ENCODE assay signal across 29 cellular contexts in genomic region chr11:5288108-5288911, GRCh38. TPM values are rescaled to one million over a fixed set of nuclear protein-coding genes. Genes with fewer than 3 reads are reported as not detected.
DNase-seq lines count a peak whose midpoint lies in the region; TF ChIP-seq lines count a peak whose summit lies in the region.
"Had no signal": no experiment of that assay in that cellular context is flagged by ENCODE, and none has a peak within 500 bp of the region (broad histone marks: within the 10 kb centered on the region; RNA-seq: fewer than 3 reads in every experiment).

No MANE protein-coding gene starts in this region.

- no peak for TF ChIP-seq CTCF in adrenal gland (IDR thresholded peaks at IDR 0.05)
- TF ChIP-seq CTCF in fibroblast of pulmonary artery (IDR thresholded peaks at IDR 0.05; ENCODE audit: low read length, missing control alignments) = no peak
- TF ChIP-seq CTCF in nephron progenitor cell (IDR thresholded peaks at IDR 0.05) = no peak

- no peaks in the 10 kb centered on the region for H3K4me1 Mint-ChIP-seq in nephron progenitor cell
- H3K4me1 Mint-ChIP-seq: WTC11 had no signal

- H3K27ac ChIP-seq in adrenal gland = no peak overlapping the region
- H3K27ac ChIP-seq: BLaER1 treated with 17β-estradiol and CSF1 and Interleukin-3, amounts not matched to agents 10 nM and 100 nM; PC-9; right atrium auricular region; vagina had no signal

- TF ChIP-seq POLR2A in adrenal gland (IDR thresholded peaks at IDR 0.05) = no peak

- no peak overlapping the region for H3K4me3 ChIP-seq in adrenal gland
- H3K4me3 ChIP-seq in fibroblast of pulmonary artery (replicated peaks; ENCODE audit: low read depth, low read length) = no peak overlapping the region
- no peak overlapping the region for H3K4me3 ChIP-seq in H7 (ENCODE audit: insufficient read depth, low read depth, low read length)
- H3K4me3 ChIP-seq: BLaER1 treated with 17β-estradiol and CSF1 and Interleukin-3, amounts not matched to agents 10 nM and 100 nM; lung; PC-9; right atrium auricular region; vagina had no signal

- 70 to 74% (median 73%) methylated on average over 7 of the region's 7 CpGs for WGBS in adrenal gland, 4 donors

- H3K27me3 ChIP-seq in adrenal gland (no peaks in the 10 kb centered on the region), H7 (ENCODE audit: control insufficient read depth, insufficient read depth, low read length) (no peaks in the 10 kb centered on the region)
- H3K27me3 ChIP-seq: BLaER1 treated with 17β-estradiol and CSF1 and Interleukin-3, amounts not matched to agents 10 nM and 100 nM; right atrium auricular region; vagina had no signal

- no peaks in the 10 kb centered on the region for H3K36me3 ChIP-seq in adrenal gland (replicated peaks in 1 of 2)
- no peaks in the 10 kb centered on the region for H3K36me3 ChIP-seq in H7 (replicated peaks; ENCODE audit: control insufficient read depth, insufficient read depth, low read length)
- H3K36me3 ChIP-seq: BLaER1 treated with 17β-estradiol and CSF1 and Interleukin-3, amounts not matched to agents 10 nM and 100 nM; right atrium auricular region; vagina had no signal

- H3K4me1 ChIP-seq in adrenal gland (replicated peaks in 1 of 2) = no peaks in the 10 kb centered on the region
- H3K4me1 ChIP-seq: right atrium auricular region, vagina had no signal

- no peaks in the 10 kb centered on the region for H3K36me3 Mint-ChIP-seq in nephron progenitor cell (ENCODE audit: low read depth)
- H3K36me3 Mint-ChIP-seq: WTC11 had no signal

- H3K27me3 Mint-ChIP-seq in nephron progenitor cell (ENCODE audit: low read depth, poor library complexity) = peaks cover 7% of the 10 kb centered on the region

- H3K9me3 Mint-ChIP-seq in nephron progenitor cell = no peaks in the 10 kb centered on the region
- H3K9me3 Mint-ChIP-seq: activated CD8-positive, alpha-beta T cell treated with anti-CD3 and anti-CD28 coated beads for 36 hours had no signal

- DNase-seq in A172 (ENCODE audit: low spot score) = peak; percentile 17
- peak; percentile 52 for DNase-seq in M059J (ENCODE audit: low read depth)
- peak in 5 of 7 donors; percentile 16 to 47 (median 18) for DNase-seq in adrenal gland
- peak; percentile 18 for DNase-seq in fibroblast of pulmonary artery (ENCODE audit: low read depth)
- no peak for DNase-seq in NCI-H524 treated with DMSO at 0.1 percent for 48 hours (lab: John Stamatoyannopoulos, UW)
- no peak for DNase-seq in DMS53 treated with DMSO at 0.1 percent for 48 hours (lab: John Stamatoyannopoulos, UW; ENCODE audit: unreplicated experiment)
- no peak for DNase-seq in H7
- DNase-seq in nephron progenitor cell = no peak
- DNase-seq: 8988T; activated CD8-positive, alpha-beta T cell treated with anti-CD3 and anti-CD28 coated beads for 36 hours; activated naive CD4-positive, alpha-beta T cell; anterior cingulate cortex; cerebellar nuclear complex; DMS 273 treated with DMSO at 0.1 percent for 48 hours; effector CD4-positive, alpha-beta T cell; hippocampal formation; NCI-H1694; NCI-H2171 treated with DMSO at 0.1 percent for 48 hours; occipital lobe; PC-9; SIG-M5; stimulated activated CD8-positive, alpha-beta memory T cell treated with anti-CD3 and anti-CD28 coated beads, Interleukin-4, amount 100 ng/mL, for 48 hours; T-helper 1 cell had no signal

- intact Hi-C loops in adrenal gland (cut with DNase I) = no loop called here

- H3K9me3 ChIP-seq in adrenal gland (replicated peaks in 1 of 3) = no peaks in the 10 kb centered on the region
- H3K9me3 ChIP-seq: BLaER1 treated with 17β-estradiol and CSF1 and Interleukin-3, amounts not matched to agents 10 nM and 100 nM; right atrium auricular region; vagina had no signal

- H3K4me3 Mint-ChIP-seq in nephron progenitor cell = no peak overlapping the region
- H3K4me3 Mint-ChIP-seq: activated CD8-positive, alpha-beta T cell treated with anti-CD3 and anti-CD28 coated beads for 36 hours; WTC11 had no signal

- H3K27ac Mint-ChIP-seq in nephron progenitor cell = no peak overlapping the region
- H3K27ac Mint-ChIP-seq: activated CD8-positive, alpha-beta T cell treated with anti-CD3 and anti-CD28 coated beads for 36 hours; WTC11 had no signal

RNA-seq across cellular contexts. Expression of gene OR51B4, which starts 13.4 kb away (rescaled TPM):
- 11.3 and 12.8 TPM in 2 replicates for total RNA-seq in A172 (2014; rRNA removed; shearing (Covaris generic))
- 2.0 TPM in 1 of 2 replicates, not detected in the other for total RNA-seq in M059J (2014; rRNA removed; shearing (Covaris generic))
- under 1 TPM in 2 of 8 donors, not detected in 6; 0.34 to 0.78 TPM for total RNA-seq in adrenal gland
- polyA plus RNA-seq in adrenal gland = not detected
- total RNA-seq in H7 (2014; rRNA removed; shearing (Covaris generic)) = not detected in 2 replicates
- total RNA-seq: activated CD8-positive, alpha-beta T cell treated with anti-CD3 and anti-CD28 coated beads for 36 hours; PC-9; right atrium auricular region; vagina; WTC11 had no signal
- polyA plus RNA-seq: keratinocyte, lung had no signal

RNA-seq across cellular contexts. Expression of gene HBE1, which starts 18.6 kb away (rescaled TPM):
- 25.6 and 49.9 TPM in 2 replicates for total RNA-seq in A172 (2014; rRNA removed; shearing (Covaris generic))
- 2.2 and 7.0 TPM in 2 replicates for total RNA-seq in M059J (2014; rRNA removed; shearing (Covaris generic))
- total RNA-seq in adrenal gland = 1 to 10 TPM in 2 of 8 donors, not detected in 6; 3.6 to 3.7 TPM
- under 1 TPM in 2 of 3 donors, not detected in 1; 0.16 to 0.24 TPM for polyA plus RNA-seq in adrenal gland
- 1.5 and 3.4 TPM in 2 replicates for total RNA-seq in H7 (2014; rRNA removed; shearing (Covaris generic))
- total RNA-seq: activated CD8-positive, alpha-beta T cell treated with anti-CD3 and anti-CD28 coated beads for 36 hours; right atrium auricular region; vagina had no signal
- polyA plus RNA-seq: keratinocyte, lung had no signal

RNA-seq across cellular contexts. Expression of gene HBG2, which starts 33.7 kb away (rescaled TPM):
- total RNA-seq in A172 (2014; rRNA removed; shearing (Covaris generic)) = 1.1 and 1.6 TPM in 2 replicates
- not detected in 2 replicates for total RNA-seq in M059J (2014; rRNA removed; shearing (Covaris generic))
- 10 to 100 TPM in 2 of 8 donors, under 1 TPM in 1, not detected in 5; 0.78 to 15.0 (median 10.0) TPM for total RNA-seq in adrenal gland
- under 1 TPM in 1 of 3 donors, not detected in 2; 0.51 TPM for polyA plus RNA-seq in adrenal gland
- total RNA-seq in H7 (2014; rRNA removed; shearing (Covaris generic)) = not detected in 2 replicates
- total RNA-seq: activated CD8-positive, alpha-beta T cell treated with anti-CD3 and anti-CD28 coated beads for 36 hours; PC-9; vagina had no signal

RNA-seq across cellular contexts. Expression of gene OR51B2, which starts 35.8 kb away (rescaled TPM):
- total RNA-seq in A172 (2014; rRNA removed; shearing (Covaris generic)) = 0.29 and 1.5 TPM in 2 replicates
- total RNA-seq in M059J (2014; rRNA removed; shearing (Covaris generic)) = not detected in 2 replicates
- 1 to 10 TPM in 1 of 8 donors, not detected in 7; 1.3 TPM for total RNA-seq in adrenal gland
- not detected for polyA plus RNA-seq in adrenal gland
- not detected in 2 replicates for total RNA-seq in H7 (2014; rRNA removed; shearing (Covaris generic))
- total RNA-seq: activated CD8-positive, alpha-beta T cell treated with anti-CD3 and anti-CD28 coated beads for 36 hours; PC-9; right atrium auricular region; vagina; WTC11 had no signal
- polyA plus RNA-seq: keratinocyte, lung had no signal

RNA-seq across cellular contexts. Expression of gene HBG1, which starts 38.7 kb away (rescaled TPM):
- not detected in 2 replicates for total RNA-seq in A172 (2014; rRNA removed; shearing (Covaris generic))
- not detected in 2 replicates for total RNA-seq in M059J (2014; rRNA removed; shearing (Covaris generic))
- total RNA-seq in adrenal gland = 1 to 10 TPM in 2 of 8 donors, not detected in 6; 3.6 to 3.8 TPM
- polyA plus RNA-seq in adrenal gland = not detected
- total RNA-seq in H7 (2014; rRNA removed; shearing (Covaris generic)) = not detected in 2 replicates
- total RNA-seq: activated CD8-positive, alpha-beta T cell treated with anti-CD3 and anti-CD28 coated beads for 36 hours; PC-9; right atrium auricular region; vagina had no signal

Comparison
In these comparisons a context has a peak if more than half of its experiments do, and no peak if none do; other contexts are left out.
1. DNase-seq: peak in A172 (single experiment), M059J (single experiment), adrenal gland (5 of 7) and fibroblast of pulmonary artery (single experiment); none in NCI-H524 treated with DMSO at 0.1 percent for 48 hours (single experiment), DMS53 treated with DMSO at 0.1 percent for 48 hours (single experiment), H7 (single experiment) and nephron progenitor cell (single experiment).